Comparison of ENCODE assay signal across 8 cellular contexts in the genomic region with DNA sequence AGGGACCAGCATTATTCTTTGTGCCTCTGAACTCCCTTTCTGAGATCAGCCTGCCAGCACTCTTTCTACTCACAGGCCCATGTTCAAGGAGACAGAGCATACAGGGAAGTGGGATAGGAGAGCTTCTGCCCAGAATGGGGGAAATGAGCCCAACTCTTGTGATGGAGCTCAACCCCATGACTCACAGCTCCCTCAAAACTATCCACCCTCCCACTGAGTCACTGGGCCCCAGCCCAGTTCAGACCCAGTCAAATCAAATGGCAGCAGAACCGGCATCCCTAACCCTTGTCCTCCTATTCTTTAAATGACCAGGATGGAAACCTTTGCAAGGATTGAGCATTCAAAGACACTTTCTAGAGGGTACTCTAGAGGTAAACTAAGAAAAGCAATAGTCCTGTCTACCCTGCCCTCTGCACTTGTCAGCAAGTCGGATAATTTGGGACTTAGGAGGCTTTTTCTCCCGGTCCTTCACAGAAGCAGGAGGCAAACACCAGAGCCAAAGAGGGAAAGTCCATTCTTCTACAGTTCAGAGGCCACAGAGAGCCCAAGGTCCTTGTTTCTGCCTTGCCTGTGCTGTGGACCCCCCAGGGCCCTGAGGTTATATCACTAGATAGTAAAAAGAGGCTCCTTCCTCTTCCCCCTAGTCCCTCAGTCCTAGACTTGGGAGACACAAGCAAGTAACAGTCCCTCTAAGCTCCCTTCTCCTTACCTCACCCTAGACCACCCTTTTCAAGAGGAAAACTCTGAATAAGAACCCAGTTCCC. TPM values are rescaled to one million over a fixed set of nuclear protein-coding genes. Genes with fewer than 3 reads are reported as not detected.
DNase-seq lines count a peak whose midpoint lies in the region; ATAC-seq, FAIRE-seq and TF ChIP-seq lines count a peak whose summit lies in the region.

No MANE protein-coding gene starts in this region.

- no peak for TF ChIP-seq CTCF in adrenal gland (IDR thresholded peaks at IDR 0.05)
- TF ChIP-seq CTCF in kidney (IDR thresholded peaks at IDR 0.05; ENCODE audit: borderline replicate concordance, extremely low read depth, insufficient read depth): no peak

- H3K9ac ChIP-seq in kidney (ENCODE audit: low read length in 2 of 2): peak overlapping the region in 1 of 2 donors; percentile 21

- FAIRE-seq in kidney (lab: Jason Lieb, UNC): no peak

- 65 to 89% (median 73%) methylated on average over 2 to 3 of the region's 3 CpGs for WGBS in adrenal gland, 4 donors

- H3K4me1 ChIP-seq in adrenal gland (replicated peaks in 1 of 2) (peaks cover 42 to 61% of the 10 kb centered on the region in 2 donors), kidney (ENCODE audit: control insufficient read depth in 1 of 2, insufficient read depth in 1 of 2, low read depth in 1 of 2, low read length in 2 of 2) (peaks cover 35 to 47% of the 10 kb centered on the region in 2 donors)

- H3K27me3 Mint-ChIP-seq in stimulated activated naive CD8-positive, alpha-beta T cell treated with anti-CD3 and anti-CD28 coated beads, Interleukin-15, Interleukin-2, amounts not matched to agents 100 ng/mL and 50 ng/mL, for 24 hours: no peaks in the 10 kb centered on the region

- H3K27ac Mint-ChIP-seq in stimulated activated naive CD8-positive, alpha-beta T cell treated with anti-CD3 and anti-CD28 coated beads, Interleukin-15, Interleukin-2, amounts not matched to agents 100 ng/mL and 50 ng/mL, for 24 hours: peak overlapping the region; percentile 89

- no peaks in the 10 kb centered on the region for H3K9me3 Mint-ChIP-seq in stimulated activated naive CD8-positive, alpha-beta T cell treated with anti-CD3 and anti-CD28 coated beads, Interleukin-15, Interleukin-2, amounts not matched to agents 100 ng/mL and 50 ng/mL, for 24 hours

- DNase-seq in activated CD4-positive, CD25-positive, alpha-beta regulatory T cell treated with anti-CD3 and anti-CD28 coated beads, Interleukin-2, amount 50 U/mL, for 72 hours: peak; percentile 22
- no peak for DNase-seq in activated CD4-positive, CD25-positive, alpha-beta regulatory T cell (lab: John Stamatoyannopoulos, UW)
- peak in 5 of 7 donors; percentile 45 to 82 (median 67) for DNase-seq in adrenal gland
- no peak for DNase-seq in kidney
- DNase-seq in germinal center (ENCODE audit: low spot score): no peak
- DNase-seq in GOT3 (lab: John Stamatoyannopoulos, UW): no peak

- H3K36me3 ChIP-seq in adrenal gland (replicated peaks in 1 of 2): peaks cover 0 to 12% of the 10 kb centered on the region in 2 donors
- H3K36me3 ChIP-seq in kidney (ENCODE audit: control insufficient read depth in 1 of 2, insufficient read depth in 2 of 2, low read length in 2 of 2): peaks cover 4 to 9% of the 10 kb centered on the region in 2 donors

- H3K27me3 ChIP-seq in adrenal gland: no peaks in the 10 kb centered on the region

- peak overlapping the region; percentile 77 for H3K4me3 Mint-ChIP-seq in stimulated activated naive CD8-positive, alpha-beta T cell treated with anti-CD3 and anti-CD28 coated beads, Interleukin-15, Interleukin-2, amounts not matched to agents 100 ng/mL and 50 ng/mL, for 24 hours

- no peaks in the 10 kb centered on the region for H3K36me3 Mint-ChIP-seq in stimulated activated naive CD8-positive, alpha-beta T cell treated with anti-CD3 and anti-CD28 coated beads, Interleukin-15, Interleukin-2, amounts not matched to agents 100 ng/mL and 50 ng/mL, for 24 hours (ENCODE audit: low read depth)

- H3K27ac ChIP-seq in adrenal gland: peak overlapping the region; percentile 61 to 88 (median 76)
- peak overlapping the region; percentile 60 to 68 for H3K27ac ChIP-seq in kidney (ENCODE audit: low read depth in 2 of 2, low read length in 2 of 2)

- H3K4me3 ChIP-seq in adrenal gland: peak overlapping the region in 1 of 4 donors; percentile 75
- peak overlapping the region in 1 of 2 donors; percentile 26 for H3K4me3 ChIP-seq in kidney (ENCODE audit: low read length in 2 of 2)

- no peak for TF ChIP-seq POLR2A in adrenal gland (IDR thresholded peaks at IDR 0.05)

- H3K9me3 ChIP-seq in adrenal gland (replicated peaks in 1 of 3) (no peaks in the 10 kb centered on the region), kidney (ENCODE audit: control insufficient read depth in 1 of 2, low read length in 2 of 2) (no peaks in the 10 kb centered on the region)

- H3K4me1 Mint-ChIP-seq in stimulated activated naive CD8-positive, alpha-beta T cell treated with anti-CD3 and anti-CD28 coated beads, Interleukin-15, Interleukin-2, amounts not matched to agents 100 ng/mL and 50 ng/mL, for 24 hours (ENCODE audit: low read depth): peaks cover 66% of the 10 kb centered on the region

- intact Hi-C loops in adrenal gland (cut with DNase I) (no loop called here), kidney (cut with DNase I) (no loop called here)

- ATAC-seq in HG02981 (IDR thresholded peaks at IDR 0.05; ENCODE audit: unreplicated experiment): no peak

RNA-seq across cellular contexts. Expression of gene ATOSB, which starts 3.2 kb away (rescaled TPM):
- total RNA-seq in adrenal gland: 10 to 100 TPM; 12.1 to 20.4 (median 16.4) TPM
- 10 to 100 TPM; 18.3 to 51.2 (median 25.3) TPM for polyA plus RNA-seq in adrenal gland
- 18.6 TPM for total RNA-seq in kidney
- 19.5 TPM for polyA plus RNA-seq in kidney (ENCODE audit: insufficient read depth, low read depth, low replicate concordance)

RNA-seq across cellular contexts. Expression of gene STOML2, which starts 9.5 kb away (rescaled TPM):
- 100 to 1,000 TPM; 132 to 159 (median 142) TPM for total RNA-seq in adrenal gland
- polyA plus RNA-seq in adrenal gland: 100 to 1,000 TPM in 1 of 3 donors, 10 to 100 TPM in 2; 47.9 to 105 (median 69.2) TPM
- 81.9 TPM for total RNA-seq in kidney
- polyA plus RNA-seq in kidney (ENCODE audit: insufficient read depth, low read depth, low replicate concordance): 150 TPM

RNA-seq across cellular contexts. Expression of gene PIGO, which starts 16.0 kb away (rescaled TPM):
- 10 to 100 TPM; 21.3 to 37.4 (median 32.4) TPM for total RNA-seq in adrenal gland
- 10 to 100 TPM; 24.4 to 28.4 (median 24.9) TPM for polyA plus RNA-seq in adrenal gland
- 34.9 TPM for total RNA-seq in kidney
- 28.1 TPM for polyA plus RNA-seq in kidney (ENCODE audit: insufficient read depth, low read depth, low replicate concordance)

RNA-seq across cellular contexts. Expression of gene FANCG, which starts 32.7 kb away (rescaled TPM):
- total RNA-seq in adrenal gland (10 to 100 TPM in 6 of 8 donors, 1 to 10 TPM in 2; 7.6 to 28.2 (median 12.1) TPM), kidney (13.8 TPM)
- polyA plus RNA-seq in adrenal gland (10 to 100 TPM in 2 of 3 donors, 1 to 10 TPM in 1; 5.5 to 31.2 (median 26.5) TPM), kidney (ENCODE audit: insufficient read depth, low read depth, low replicate concordance) (13.5 TPM)

RNA-seq across cellular contexts. Expression of gene VCP, which starts 40.0 kb away (rescaled TPM):
- total RNA-seq in adrenal gland: 100 to 1,000 TPM; 193 to 398 (median 251) TPM
- polyA plus RNA-seq in adrenal gland: 100 to 1,000 TPM in 1 of 3 donors, 10 to 100 TPM in 2; 65.1 to 393 (median 73.9) TPM
- total RNA-seq in kidney: 167 TPM
- 118 TPM for polyA plus RNA-seq in kidney (ENCODE audit: insufficient read depth, low read depth, low replicate concordance)

Comparison
In these comparisons a context has a peak if more than half of its experiments do, and no peak if none do; other contexts are left out.
1. DNase-seq: peak in activated CD4-positive, CD25-positive, alpha-beta regulatory T cell treated with anti-CD3 and anti-CD28 coated beads, Interleukin-2, amount 50 U/mL, for 72 hours (single experiment) and adrenal gland (5 of 7); none in activated CD4-positive, CD25-positive, alpha-beta regulatory T cell (0 of 4), kidney (single experiment), germinal center (single experiment) and GOT3 (single experiment).